In the genomic region with DNA sequence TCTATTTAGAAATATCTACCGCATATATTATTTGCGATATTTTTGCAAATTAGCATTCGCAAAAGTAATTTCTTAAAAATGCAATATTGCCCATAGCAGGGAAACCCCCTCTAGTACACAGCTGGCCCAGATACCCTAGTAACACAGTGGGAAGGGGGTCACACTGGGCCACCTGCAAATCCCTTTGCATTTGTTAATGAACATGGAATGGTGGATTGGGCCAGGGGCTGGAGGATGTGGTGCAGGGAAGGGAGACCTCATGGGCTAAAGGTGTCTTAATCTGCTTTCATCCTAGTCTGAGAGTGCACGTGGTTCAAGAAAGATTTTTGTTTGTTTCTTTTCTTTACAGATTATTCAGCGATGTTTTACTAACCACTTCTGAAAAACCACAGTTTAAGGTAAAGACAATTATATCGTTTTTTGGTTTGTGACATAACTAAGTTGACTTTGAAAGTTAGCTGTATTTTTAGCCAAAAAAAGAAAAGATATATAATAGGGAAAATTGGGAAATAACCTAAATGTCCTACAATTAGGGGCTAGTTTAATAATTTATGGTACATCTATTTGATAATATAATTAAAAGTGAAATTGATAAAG, we compare ENCODE assay signal across 18 cellular contexts.
"Had no signal": no experiment of that assay in that cellular context is flagged by ENCODE, and none has a peak within 500 bp of the region (broad histone marks: within the 10 kb centered on the region; RNA-seq: fewer than 3 reads in every experiment).

No MANE protein-coding gene starts in this region.

- H3K4me1 Mint-ChIP-seq: nephron had no signal

- H3K4me3 Mint-ChIP-seq: activated CD8-positive, alpha-beta T cell treated with anti-CD3 and anti-CD28 coated beads for 36 hours; nephron; T-cell had no signal

- DNase-seq: activated CD4-positive, alpha-beta T cell treated with anti-CD3 and anti-CD28 coated beads for 4 hours; activated CD8-positive, alpha-beta memory T cell treated with anti-CD3 and anti-CD28 coated beads, Interleukin-2, amount 50 U/mL, for 4 hours; activated CD8-positive, alpha-beta T cell treated with anti-CD3 and anti-CD28 coated beads for 36 hours; activated naive CD4-positive, alpha-beta T cell; colonic mucosa; effector memory CD4-positive, alpha-beta T cell; glutamatergic neuron; islet precursor cell; left lung; stimulated activated CD4-positive, alpha-beta T cell treated with anti-CD3 and anti-CD28 coated beads, Interleukin-2, amount 100 ng/mL, for 24 hours; stimulated activated naive CD4-positive, alpha-beta T cell treated with Interleukin-2 at 50 U/mL for 16 hours; T-cell; upper lobe of right lung had no signal

- H3K27me3 ChIP-seq: ascending aorta, colonic mucosa, left lung, suprapubic skin, upper lobe of right lung had no signal

- ATAC-seq: activated CD8-positive, alpha-beta T cell treated with anti-CD3 and anti-CD28 coated beads for 36 hours; left lung; sciatic nerve; T-cell; upper lobe of right lung had no signal

- H3K4me1 ChIP-seq: ascending aorta, colonic mucosa, left lung, suprapubic skin, upper lobe of right lung had no signal

- H3K27ac Mint-ChIP-seq: activated CD8-positive, alpha-beta T cell treated with anti-CD3 and anti-CD28 coated beads for 36 hours; nephron; T-cell had no signal

- H3K27ac ChIP-seq: ascending aorta, colonic mucosa, left lung, suprapubic skin, upper lobe of right lung, VCaP had no signal

- H3K9me3 ChIP-seq: ascending aorta, colonic mucosa, left lung, suprapubic skin, upper lobe of right lung had no signal

- H3K27me3 Mint-ChIP-seq: activated CD8-positive, alpha-beta T cell treated with anti-CD3 and anti-CD28 coated beads for 36 hours; T-cell had no signal

- H3K36me3 ChIP-seq: colonic mucosa had no signal

- H3K4me3 ChIP-seq: ascending aorta, colonic mucosa, left lung, suprapubic skin, upper lobe of right lung had no signal

- H3K9me3 Mint-ChIP-seq: activated CD8-positive, alpha-beta T cell treated with anti-CD3 and anti-CD28 coated beads for 36 hours; nephron; T-cell had no signal
